In genomic region chr7:23802720-23803397, GRCh38 we compare ENCODE assay signal across 20 cellular contexts.
DNase-seq lines count a peak whose midpoint lies in the region; ATAC-seq and TF ChIP-seq lines count a peak whose summit lies in the region.
"Had no signal": no experiment of that assay in that cellular context is flagged by ENCODE, and none has a peak within 500 bp of the region (broad histone marks: within the 10 kb centered on the region; RNA-seq: fewer than 3 reads in every experiment).

No MANE protein-coding gene starts in this region.

- ATAC-seq in GM23338 (no peak), WTC11 (no peak; the same call in 1 of the 2 replicates), GM21526 (IDR thresholded peaks at IDR 0.05; ENCODE audit: low FRiP score, unreplicated experiment) (no peak)
- ATAC-seq: T-cell had no signal

- H3K36me3 ChIP-seq in GM23338 (ENCODE audit: insufficient read depth) (no peaks in the 10 kb centered on the region), iPS-20b (ENCODE audit: insufficient read depth, low read depth, low read length) (no peaks in the 10 kb centered on the region)

- H3K79me2 ChIP-seq in GM23338 (replicated peaks; ENCODE audit: insufficient read depth): no peaks in the 10 kb centered on the region

- TF ChIP-seq CTCF in GM23338 (conservative IDR thresholded peaks at IDR 0.05; ENCODE audit: low read depth in 2 of 2) (no peak), WTC11 (IDR thresholded peaks at IDR 0.05) (no peak), progenitor cell of endocrine pancreas (IDR thresholded peaks at IDR 0.05; ENCODE audit: unreplicated experiment) (no peak)

- H3K4me3 ChIP-seq in GM23338 (no peak overlapping the region), iPS-20b (ENCODE audit: low read length) (0 out of 2 replicates have a peak overlapping the region, but pooled peaks have one; percentile 34)

- no peaks in the 10 kb centered on the region for H3K27me3 ChIP-seq in GM23338 (ENCODE audit: insufficient read depth)
- H3K27me3 ChIP-seq in iPS-20b (ENCODE audit: insufficient read depth, low read length): no peaks in the 10 kb centered on the region

- H3K27ac ChIP-seq in GM23338 (ENCODE audit: low read depth) (no peak overlapping the region), iPS-20b (ENCODE audit: low read length) (no peak overlapping the region)
- H3K27ac ChIP-seq: KMS-11 had no signal

- no peaks in the 10 kb centered on the region for H3K36me3 Mint-ChIP-seq in GM23338 (ENCODE audit: low read depth)
- peaks cover 2% of the 10 kb centered on the region; the same call in 1 of the 2 replicates for H3K36me3 Mint-ChIP-seq in WTC11
- H3K36me3 Mint-ChIP-seq in progenitor cell of endocrine pancreas (ENCODE audit: insufficient read depth): peaks cover 5% of the 10 kb centered on the region
- H3K36me3 Mint-ChIP-seq: CD14-positive monocyte; CD8-positive, alpha-beta memory T cell; T-cell had no signal

- no peak overlapping the region for H3K9ac ChIP-seq in iPS-20b (ENCODE audit: low read depth, low read length)
- H3K9ac ChIP-seq: KMS-11 had no signal

- H3K4me1 Mint-ChIP-seq in GM23338: peaks cover 11% of the 10 kb centered on the region
- peaks cover 23% of the 10 kb centered on the region for H3K4me1 Mint-ChIP-seq in WTC11
- H3K4me1 Mint-ChIP-seq in progenitor cell of endocrine pancreas (ENCODE audit: low read depth): peaks cover 38% of the 10 kb centered on the region
- H3K4me1 Mint-ChIP-seq: B cell; CD14-positive monocyte; CD8-positive, alpha-beta memory T cell; T-cell had no signal

- H3K4me3 Mint-ChIP-seq in GM23338 (no peak overlapping the region), WTC11 (peak overlapping the region; percentile 52; the same call in 1 of the 2 replicates), progenitor cell of endocrine pancreas (ENCODE audit: low read depth) (no peak overlapping the region)
- H3K4me3 Mint-ChIP-seq: B cell; CD14-positive monocyte; CD8-positive, alpha-beta memory T cell; T-cell had no signal

- POLR2A ChIA-PET in WTC11 (lab: Charles Lee): no interaction called here

- no peaks in the 10 kb centered on the region for H4K20me1 ChIP-seq in GM23338 (replicated peaks; ENCODE audit: insufficient read depth)

- H3K9me2 ChIP-seq in GM23338 (ENCODE audit: insufficient read depth): peaks cover 7% of the 10 kb centered on the region; the same call in 1 of the 2 replicates

- no peak for DNase-seq in GM23338 (ENCODE audit: low spot score)
- DNase-seq in WTC11 (ENCODE audit: low spot score): no peak
- no peak for DNase-seq in progenitor cell of endocrine pancreas (ENCODE audit: low spot score, unreplicated experiment)
- DNase-seq in iPS-NIHi7 (ENCODE audit: extremely low spot score): no peak
- DNase-seq in T-helper 2 cell: no peak
- DNase-seq: CD8-positive, alpha-beta memory T cell; DND-41; H7; IMR-90; NCI-H1048; NCI-H187; NCI-H2081 treated with DMSO at 0.1 percent for 48 hours; Right ventricle myocardium superior; RPMI8226; T-cell had no signal

- peak overlapping the region; percentile 13 for H3K4me2 ChIP-seq in GM23338
- H3K4me2 ChIP-seq: KMS-11 had no signal

- no peaks in the 10 kb centered on the region for H3F3A ChIP-seq in GM23338 (replicated peaks; ENCODE audit: low read depth)

- H3K27ac Mint-ChIP-seq in GM23338: no peak overlapping the region
- no peak overlapping the region for H3K27ac Mint-ChIP-seq in WTC11
- peak overlapping the region; percentile 95 for H3K27ac Mint-ChIP-seq in progenitor cell of endocrine pancreas
- H3K27ac Mint-ChIP-seq: B cell, CD14-positive monocyte, T-cell had no signal

- no peak overlapping the region for H2AFZ ChIP-seq in GM23338

- no peaks in the 10 kb centered on the region for H3K27me3 Mint-ChIP-seq in GM23338 (ENCODE audit: insufficient read depth, low read depth, poor library complexity)
- peaks cover 29% of the 10 kb centered on the region for H3K27me3 Mint-ChIP-seq in WTC11 (ENCODE audit: low read depth)
- no peaks in the 10 kb centered on the region for H3K27me3 Mint-ChIP-seq in progenitor cell of endocrine pancreas
- H3K27me3 Mint-ChIP-seq: B cell had no signal

- H3K4me1 ChIP-seq in GM23338 (ENCODE audit: insufficient read depth) (peaks cover 15% of the 10 kb centered on the region), iPS-20b (ENCODE audit: insufficient read depth, low read length) (peaks cover 3% of the 10 kb centered on the region; the same call in 1 of the 2 replicates)

- peaks cover 6% of the 10 kb centered on the region; the same call in 2 of the 3 replicates for H3K9me3 Mint-ChIP-seq in GM23338
- peaks cover 7% of the 10 kb centered on the region for H3K9me3 Mint-ChIP-seq in WTC11
- peaks cover 12% of the 10 kb centered on the region for H3K9me3 Mint-ChIP-seq in progenitor cell of endocrine pancreas (ENCODE audit: low read depth)

- CTCF ChIA-PET in WTC11 (lab: Charles Lee): no interaction called here

- no peaks in the 10 kb centered on the region for H3K9me3 ChIP-seq in iPS-20b (ENCODE audit: insufficient read depth, low read depth, low read length)

TF ChIP-seq in GM23338, 12 proteins besides CTCF, POLR2A, EP300 and RAD21 (continues in another document):
- TF ChIP-seq STAT1 (IDR thresholded peaks at IDR 0.05; ENCODE audit: unreplicated experiment) (no peak), POLR2AphosphoS5 (IDR thresholded peaks at IDR 0.05; ENCODE audit: low read depth) (no peak), EZH2phosphoT487 (IDR thresholded peaks at IDR 0.05; ENCODE audit: unreplicated experiment) (no peak), ZNF331 (CRISPR knock-in tag; IDR thresholded peaks at IDR 0.05; ENCODE audit: low read depth) (no peak), ETS1 (IDR thresholded peaks at IDR 0.05) (no peak)

TF ChIP-seq in WTC11, 78 proteins besides CTCF, POLR2A, EP300 and RAD21:
- TF ChIP-seq NFE2L1 (CRISPR knock-in tag; IDR thresholded peaks at IDR 0.05) (no peak), FOXP1 (CRISPR knock-in tag; IDR thresholded peaks at IDR 0.05; ENCODE audit: borderline replicate concordance) (no peak)
- TF ChIP-seq, protein P1, sequence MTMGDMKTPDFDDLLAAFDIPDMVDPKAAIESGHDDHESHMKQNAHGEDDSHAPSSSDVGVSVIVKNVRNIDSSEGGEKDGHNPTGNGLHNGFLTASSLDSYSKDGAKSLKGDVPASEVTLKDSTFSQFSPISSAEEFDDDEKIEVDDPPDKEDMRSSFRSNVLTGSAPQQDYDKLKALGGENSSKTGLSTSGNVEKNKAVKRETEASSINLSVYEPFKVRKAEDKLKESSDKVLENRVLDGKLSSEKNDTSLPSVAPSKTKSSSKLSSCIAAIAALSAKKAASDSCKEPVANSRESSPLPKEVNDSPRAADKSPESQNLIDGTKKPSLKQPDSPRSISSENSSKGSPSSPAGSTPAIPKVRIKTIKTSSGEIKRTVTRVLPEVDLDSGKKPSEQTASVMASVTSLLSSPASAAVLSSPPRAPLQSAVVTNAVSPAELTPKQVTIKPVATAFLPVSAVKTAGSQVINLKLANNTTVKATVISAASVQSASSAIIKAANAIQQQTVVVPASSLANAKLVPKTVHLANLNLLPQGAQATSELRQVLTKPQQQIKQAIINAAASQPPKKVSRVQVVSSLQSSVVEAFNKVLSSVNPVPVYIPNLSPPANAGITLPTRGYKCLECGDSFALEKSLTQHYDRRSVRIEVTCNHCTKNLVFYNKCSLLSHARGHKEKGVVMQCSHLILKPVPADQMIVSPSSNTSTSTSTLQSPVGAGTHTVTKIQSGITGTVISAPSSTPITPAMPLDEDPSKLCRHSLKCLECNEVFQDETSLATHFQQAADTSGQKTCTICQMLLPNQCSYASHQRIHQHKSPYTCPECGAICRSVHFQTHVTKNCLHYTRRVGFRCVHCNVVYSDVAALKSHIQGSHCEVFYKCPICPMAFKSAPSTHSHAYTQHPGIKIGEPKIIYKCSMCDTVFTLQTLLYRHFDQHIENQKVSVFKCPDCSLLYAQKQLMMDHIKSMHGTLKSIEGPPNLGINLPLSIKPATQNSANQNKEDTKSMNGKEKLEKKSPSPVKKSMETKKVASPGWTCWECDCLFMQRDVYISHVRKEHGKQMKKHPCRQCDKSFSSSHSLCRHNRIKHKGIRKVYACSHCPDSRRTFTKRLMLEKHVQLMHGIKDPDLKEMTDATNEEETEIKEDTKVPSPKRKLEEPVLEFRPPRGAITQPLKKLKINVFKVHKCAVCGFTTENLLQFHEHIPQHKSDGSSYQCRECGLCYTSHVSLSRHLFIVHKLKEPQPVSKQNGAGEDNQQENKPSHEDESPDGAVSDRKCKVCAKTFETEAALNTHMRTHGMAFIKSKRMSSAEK (CRISPR knock-in tag; IDR thresholded peaks at IDR 0.05; ENCODE audit: borderline replicate concordance): no peak
